8 cellular contexts compared by ENCODE assay signal in genomic region chr17:79840204-79840988, GRCh38. TPM values are rescaled to one million over a fixed set of nuclear protein-coding genes. Genes with fewer than 3 reads are reported as not detected.
DNase-seq lines count a peak whose midpoint lies in the region; ATAC-seq, FAIRE-seq and TF ChIP-seq lines count a peak whose summit lies in the region.

No MANE protein-coding gene starts in this region.

- intact Hi-C loops in activated CD8-positive, alpha-beta T cell treated with anti-CD3 and anti-CD28 coated beads for 36 hours (cut with micrococcal nuclease) = loop anchor here (10.0 kb wide), 1 partner anchor 96 kb away; no protein-coding TSS in a partner anchor
- intact Hi-C loops in pancreas (cut with DNase I) = no loop called here

- H3K9me3 ChIP-seq in GM23248 (ENCODE audit: low read depth) = no peaks in the 10 kb centered on the region
- no peaks in the 10 kb centered on the region for H3K9me3 ChIP-seq in pancreas

- H4K20me1 ChIP-seq in GM23248 (ENCODE audit: insufficient read depth) = no peaks in the 10 kb centered on the region

- peaks cover 15% of the 10 kb centered on the region for H3F3A ChIP-seq in GM23248 (ENCODE audit: insufficient read depth)

- CTCF ChIA-PET in activated CD8-positive, alpha-beta T cell treated with anti-CD3 and anti-CD28 coated beads for 36 hours (lab: Charles Lee) = interaction anchor here (0.8 to 5.2 kb wide), 21 partner anchors 10 to 309 kb away, joined by 3 to 48 read pairs (median 4); partner anchors contain the start of gene CBX8

- WGBS in GM23248 (ENCODE audit: low coverage in 1 of 2, low lambda C conversion rate in 2 of 2, missing lambda C conversion rate in 2 of 2), 2 experiments = 5 to 6% methylated on average over 43 to 62 of the region's 78 CpGs
- 6 to 7% methylated on average over 60 to 78 of the region's 78 CpGs for WGBS in pancreas, 2 donors

- no peaks in the 10 kb centered on the region for H3K36me3 ChIP-seq in GM23248 (ENCODE audit: low read depth)
- H3K36me3 ChIP-seq in pancreas = no peaks in the 10 kb centered on the region

- peaks cover 29% of the 10 kb centered on the region for H3K79me2 ChIP-seq in GM23248 (ENCODE audit: insufficient read depth)

- TF ChIP-seq CTCF in 22Rv1 (IDR thresholded peaks at IDR 0.05) = peak; percentile 78
- no peak for TF ChIP-seq CTCF in activated CD8-positive, alpha-beta T cell treated with anti-CD3 and anti-CD28 coated beads for 36 hours (IDR thresholded peaks at IDR 0.05)
- TF ChIP-seq CTCF in fibroblast of pulmonary artery (IDR thresholded peaks at IDR 0.05; ENCODE audit: low read length, missing control alignments) = no peak
- no peak for TF ChIP-seq CTCF in pancreas (IDR thresholded peaks at IDR 0.05)

- H3K4me1 ChIP-seq in GM23248 (ENCODE audit: insufficient read depth) (peaks cover 11% of the 10 kb centered on the region), pancreas (peaks cover 19 to 49% (median 31%) of the 10 kb centered on the region in 3 donors)

- H3K4me3 ChIP-seq in GM23248 (peak overlapping the region; percentile 59), fibroblast of pulmonary artery (replicated peaks; ENCODE audit: low read depth, low read length) (no peak overlapping the region), pancreas (peak overlapping the region in 3 of 4 donors; percentile 31 to 74 (median 49))

- no peak overlapping the region for H3K27ac Mint-ChIP-seq in activated CD8-positive, alpha-beta T cell treated with anti-CD3 and anti-CD28 coated beads for 36 hours

- no peaks in the 10 kb centered on the region for H3K9me3 Mint-ChIP-seq in activated CD8-positive, alpha-beta T cell treated with anti-CD3 and anti-CD28 coated beads for 36 hours

- peak; percentile 74 for DNase-seq in GM23248
- DNase-seq in activated CD8-positive, alpha-beta T cell treated with anti-CD3 and anti-CD28 coated beads for 36 hours = peak; percentile 46
- peak; percentile 64 for DNase-seq in fibroblast of pulmonary artery (ENCODE audit: low read depth)
- peak; percentile 43 to 86 (median 72) for DNase-seq in pancreas
- DNase-seq in RPMI8226 = no peak
- no peak for DNase-seq in hippocampal formation (lab: John Stamatoyannopoulos, UW)

- H3K4me3 Mint-ChIP-seq in activated CD8-positive, alpha-beta T cell treated with anti-CD3 and anti-CD28 coated beads for 36 hours = peak overlapping the region; percentile 91

- peaks cover 40% of the 10 kb centered on the region for H3K4me1 Mint-ChIP-seq in activated CD8-positive, alpha-beta T cell treated with anti-CD3 and anti-CD28 coated beads for 36 hours (ENCODE audit: low read depth)

- H3K27ac ChIP-seq in 22Rv1 (peak overlapping the region; percentile 93), GM23248 (peak overlapping the region; percentile 72; the same call in 1 of the 2 replicates), pancreas (peak overlapping the region in 2 of 4 donors; percentile 56 to 88)

- in situ Hi-C loops in GM23248 (cut with MboI) = loop anchor here (10.0 kb wide), 1 partner anchor 154 kb away; no protein-coding TSS in a partner anchor

- no peaks in the 10 kb centered on the region for H3K9me2 ChIP-seq in GM23248 (ENCODE audit: insufficient read depth)

- peak overlapping the region; percentile 68 for H2AFZ ChIP-seq in GM23248

- H3K27me3 ChIP-seq in GM23248 (replicated peaks; ENCODE audit: insufficient read depth) (peaks cover 29% of the 10 kb centered on the region), pancreas (peaks cover 0 to 24% (median 1%) of the 10 kb centered on the region in 4 donors)

- POLR2A ChIA-PET in activated CD8-positive, alpha-beta T cell treated with anti-CD3 and anti-CD28 coated beads for 36 hours (lab: Charles Lee) = interaction anchor here (1.0 to 2.9 kb wide), 13 partner anchors 11 to 155 kb away, joined by 3 to 19 read pairs (median 7); partner anchors contain the start of genes CBX2 and CBX8

- FAIRE-seq in pancreas (lab: Jason Lieb, UNC) = no peak

- peak overlapping the region; percentile 57; the same call in 1 of the 2 replicates for H3K9ac ChIP-seq in GM23248

- ATAC-seq in activated CD8-positive, alpha-beta T cell treated with anti-CD3 and anti-CD28 coated beads for 36 hours = no peak
- ATAC-seq in pancreas (no peak), HG02884 (IDR thresholded peaks at IDR 0.05; ENCODE audit: unreplicated experiment) (no peak)

- peaks cover 6% of the 10 kb centered on the region for H3K36me3 Mint-ChIP-seq in activated CD8-positive, alpha-beta T cell treated with anti-CD3 and anti-CD28 coated beads for 36 hours (ENCODE audit: low read depth)

- peak overlapping the region; percentile 30 for H3K4me2 ChIP-seq in GM23248 (ENCODE audit: unreplicated experiment)

- H3K27me3 Mint-ChIP-seq in activated CD8-positive, alpha-beta T cell treated with anti-CD3 and anti-CD28 coated beads for 36 hours = peaks cover 33% of the 10 kb centered on the region

RNA-seq across cellular contexts. Expression of gene CBX4, which starts 1.2 kb away (rescaled TPM):
- 11.4 and 18.9 TPM in 2 replicates for total RNA-seq in GM23248 (2014; rRNA removed; shearing (Covaris generic))
- polyA plus RNA-seq in GM23248 (2016; fragmentation: Nextera tagmentation; extraction: Ambion mirVana) = 1.2 and 1.4 TPM in 2 replicates
- 10 to 100 TPM; 23.9 to 28.0 TPM for total RNA-seq in activated CD8-positive, alpha-beta T cell treated with anti-CD3 and anti-CD28 coated beads for 36 hours
- 10 to 100 TPM; 11.1 to 42.4 (median 18.0) TPM for total RNA-seq in pancreas
- polyA plus RNA-seq in pancreas = 10 to 100 TPM; 15.0 to 18.5 TPM

RNA-seq across cellular contexts. Expression of gene CBX8, which starts 43.5 kb away (rescaled TPM):
- 2.7 and 3.9 TPM in 2 replicates for total RNA-seq in GM23248 (2014; rRNA removed; shearing (Covaris generic))
- 5.9 and 6.4 TPM in 2 replicates for polyA plus RNA-seq in GM23248 (2016; fragmentation: Nextera tagmentation; extraction: Ambion mirVana)
- total RNA-seq in activated CD8-positive, alpha-beta T cell treated with anti-CD3 and anti-CD28 coated beads for 36 hours = 1 to 10 TPM; 7.0 to 9.4 TPM
- 1 to 10 TPM; 1.6 to 5.7 (median 3.6) TPM for total RNA-seq in pancreas
- polyA plus RNA-seq in pancreas = 1 to 10 TPM; 4.5 to 5.2 TPM

Comparison
In these comparisons a context has a peak if more than half of its experiments do, and no peak if none do; other contexts are left out.
1. DNase-seq: peak in GM23248 (single experiment), activated CD8-positive, alpha-beta T cell treated with anti-CD3 and anti-CD28 coated beads for 36 hours (single experiment), fibroblast of pulmonary artery (single experiment) and pancreas (6 of 6); none in RPMI8226 (single experiment) and hippocampal formation (0 of 2).